ENCODE assay signal across 9 cellular contexts in the genomic region with DNA sequence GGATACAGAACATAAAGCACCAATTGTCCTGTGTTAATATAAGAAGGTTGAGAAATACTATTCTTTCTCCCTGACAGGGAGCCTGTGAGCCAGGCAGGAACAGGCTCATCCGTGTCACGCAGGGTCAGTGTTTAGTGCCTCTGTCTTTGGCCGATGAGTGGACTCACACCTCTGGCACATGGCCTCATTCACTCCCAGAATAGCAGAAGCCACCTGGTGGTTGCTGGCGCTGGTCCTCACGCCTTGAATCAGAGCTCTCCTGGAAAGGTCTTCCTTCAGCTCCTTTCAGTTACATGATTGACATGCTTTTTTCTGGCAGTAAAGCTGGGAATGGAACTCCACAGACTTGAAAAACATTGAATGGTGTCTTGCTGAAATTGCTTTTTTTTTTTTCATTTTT. TPM values are rescaled to one million over a fixed set of nuclear protein-coding genes. Genes with fewer than 3 reads are reported as not detected.
DNase-seq lines count a peak whose midpoint lies in the region; ATAC-seq and TF ChIP-seq lines count a peak whose summit lies in the region.
"Had no signal": no experiment of that assay in that cellular context is flagged by ENCODE, and none has a peak within 500 bp of the region (broad histone marks: within the 10 kb centered on the region; RNA-seq: fewer than 3 reads in every experiment).

No MANE protein-coding gene starts in this region.

- no peak overlapping the region for H3K4me3 ChIP-seq in GM06990 (replicated peaks; ENCODE audit: low read depth, low read length)
- H3K4me3 ChIP-seq in mucosa of descending colon = no peak overlapping the region

- no peak for DNase-seq in GM06990 (ENCODE audit: extremely low read depth, insufficient read length)
- DNase-seq in NCI-H2196 (lab: John Stamatoyannopoulos, UW; ENCODE audit: unreplicated experiment) = peak; percentile 42
- peak; percentile 74 for DNase-seq in cerebellum (ENCODE audit: low spot score)
- DNase-seq in mucosa of descending colon = peak in 2 of 3 donors; percentile 32 to 34
- no peak for DNase-seq in AG20443 (ENCODE audit: low spot score)
- DNase-seq in NCI-H1694 (lab: John Stamatoyannopoulos, UW) = no peak
- DNase-seq in NCI-H774 (lab: John Stamatoyannopoulos, UW) = no peak
- DNase-seq: NCI-H1417 treated with DMSO at 0.1 percent for 48 hours had no signal

- intact Hi-C loops in mucosa of descending colon (cut with DNase I, micrococcal nuclease) = no loop called here

- H3K9me3 ChIP-seq in mucosa of descending colon = no peaks in the 10 kb centered on the region

- no peaks in the 10 kb centered on the region for H3K4me1 ChIP-seq in mucosa of descending colon (ENCODE audit: low read depth)

- no peaks in the 10 kb centered on the region; the same call in none of the 2 replicates for H3K27me3 ChIP-seq in GM06990 (replicated peaks; ENCODE audit: control insufficient read depth, insufficient read depth, low read length)

- TF ChIP-seq CTCF in GM06990 (IDR thresholded peaks at IDR 0.05; ENCODE audit: insufficient read depth, low read length, poor library complexity, severe bottlenecking) (peak; percentile 45), mucosa of descending colon (IDR thresholded peaks at IDR 0.05) (no peak)

- H3K36me3 ChIP-seq in GM06990 (ENCODE audit: control insufficient read depth, insufficient read depth, low read length) = no peaks in the 10 kb centered on the region
- no peaks in the 10 kb centered on the region for H3K36me3 ChIP-seq in mucosa of descending colon (ENCODE audit: low read depth)

- ATAC-seq in mucosa of descending colon (peak; percentile 43), GM19324 (IDR thresholded peaks at IDR 0.05; ENCODE audit: low FRiP score, unreplicated experiment) (no peak)

RNA-seq across cellular contexts. Expression of a gene that starts 28.1 kb away (rescaled TPM):
- total RNA-seq in cerebellum = 18.0 TPM
- under 1 TPM; 0.05 to 0.06 (median 0.06) TPM for total RNA-seq in mucosa of descending colon

Comparison
In these comparisons a context has a peak if more than half of its experiments do, and no peak if none do; other contexts are left out.
1. DNase-seq: peak in NCI-H2196 (single experiment), cerebellum (single experiment) and mucosa of descending colon (2 of 3); none in GM06990 (single experiment), AG20443 (single experiment), NCI-H1694 (single experiment) and NCI-H774 (single experiment).
2. RNA of a gene that starts 28.1 kb away (total RNA-seq): 18.0 TPM in cerebellum (single experiment); 0.05 to 0.06 TPM in mucosa of descending colon; every median in the first group is over 10 times any median in the second.